ENCODE assay signal across 1 cellular context in genomic region chr22:43157874-43158546, GRCh38.
TF ChIP-seq lines count a peak whose summit lies in the region.

No MANE protein-coding gene starts in this region.

TF ChIP-seq in WTC11, 78 proteins besides CTCF, POLR2A, EP300 and RAD21 (continued from another document):
- TF ChIP-seq GRHL2 (CRISPR knock-in tag; IDR thresholded peaks at IDR 0.05; ENCODE audit: insufficient replicate concordance, severe bottlenecking) = no peak
- TF ChIP-seq TEAD1 (CRISPR knock-in tag; IDR thresholded peaks at IDR 0.05) = no peak
- TF ChIP-seq OVOL2 (CRISPR knock-in tag; IDR thresholded peaks at IDR 0.05; ENCODE audit: borderline replicate concordance) = no peak
- TF ChIP-seq ZNF512 (CRISPR knock-in tag; IDR thresholded peaks at IDR 0.05; ENCODE audit: borderline replicate concordance) = no peak
- TF ChIP-seq ESRRA (CRISPR knock-in tag; IDR thresholded peaks at IDR 0.05; ENCODE audit: borderline replicate concordance) = no peak
- TF ChIP-seq FOXK1 (CRISPR knock-in tag; IDR thresholded peaks at IDR 0.05) = no peak
- TF ChIP-seq PRRX2 (CRISPR knock-in tag; IDR thresholded peaks at IDR 0.05) = no peak
- TF ChIP-seq STAT6 (CRISPR knock-in tag; conservative IDR thresholded peaks at IDR 0.05; ENCODE audit: low read depth) = no peak
- TF ChIP-seq NR1H2 (CRISPR knock-in tag; IDR thresholded peaks at IDR 0.05) = no peak
- no peak for TF ChIP-seq EMX1 (CRISPR knock-in tag; IDR thresholded peaks at IDR 0.05)
- no peak for TF ChIP-seq RORB (CRISPR knock-in tag; IDR thresholded peaks at IDR 0.05)
- TF ChIP-seq FOXP4 (CRISPR knock-in tag; IDR thresholded peaks at IDR 0.05) = no peak
- no peak for TF ChIP-seq SP1 (CRISPR knock-in tag; conservative IDR thresholded peaks at IDR 0.05)
